ENCODE assay signal across 1 cellular context in the genomic region with DNA sequence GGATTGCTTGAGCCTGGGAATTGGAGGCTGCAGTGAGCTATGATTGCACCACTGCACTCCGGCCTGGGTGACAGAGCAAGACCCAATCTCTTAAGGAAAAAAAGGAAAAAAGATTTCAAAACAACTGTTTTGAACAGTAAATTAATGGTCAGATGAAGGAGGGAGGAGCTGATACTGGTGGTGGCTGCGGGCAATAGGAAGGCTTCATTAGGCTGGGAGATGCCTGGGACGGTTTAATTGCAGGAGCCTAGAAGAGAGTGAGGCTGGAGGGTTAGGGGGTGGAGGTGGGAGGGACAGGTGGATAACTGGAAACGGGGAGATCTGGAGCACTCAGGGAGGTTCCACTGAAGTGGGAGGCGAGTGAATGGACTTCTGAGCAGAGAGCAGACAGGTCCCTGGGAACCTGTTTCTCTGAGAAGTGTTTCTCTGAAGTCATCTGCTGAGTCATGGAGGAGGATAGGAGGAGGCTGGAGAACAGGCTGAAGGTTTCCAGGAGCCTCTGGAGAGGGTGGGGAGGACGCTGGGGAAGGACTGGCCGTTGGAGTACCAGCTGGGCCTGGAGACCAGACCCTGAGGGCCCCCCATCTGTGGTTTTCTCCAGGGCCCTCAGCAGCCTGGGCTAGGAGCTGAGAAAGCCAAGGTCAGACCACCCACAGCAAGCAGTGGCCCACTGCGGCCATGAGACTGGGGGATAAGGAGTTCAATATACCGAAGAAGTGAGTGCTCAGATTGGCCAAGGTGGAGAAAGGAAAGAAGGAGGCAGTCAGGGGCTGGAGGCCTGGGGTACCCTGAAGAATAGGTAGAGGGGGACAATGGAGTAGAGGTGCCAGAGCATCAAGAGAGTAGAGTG.
TF ChIP-seq lines count a peak whose summit lies in the region.

No MANE protein-coding gene starts in this region.

TF ChIP-seq in K562, 482 proteins besides CTCF, POLR2A, EP300 and RAD21 (continued from another document and continues in another):
- TF ChIP-seq, protein P1, sequence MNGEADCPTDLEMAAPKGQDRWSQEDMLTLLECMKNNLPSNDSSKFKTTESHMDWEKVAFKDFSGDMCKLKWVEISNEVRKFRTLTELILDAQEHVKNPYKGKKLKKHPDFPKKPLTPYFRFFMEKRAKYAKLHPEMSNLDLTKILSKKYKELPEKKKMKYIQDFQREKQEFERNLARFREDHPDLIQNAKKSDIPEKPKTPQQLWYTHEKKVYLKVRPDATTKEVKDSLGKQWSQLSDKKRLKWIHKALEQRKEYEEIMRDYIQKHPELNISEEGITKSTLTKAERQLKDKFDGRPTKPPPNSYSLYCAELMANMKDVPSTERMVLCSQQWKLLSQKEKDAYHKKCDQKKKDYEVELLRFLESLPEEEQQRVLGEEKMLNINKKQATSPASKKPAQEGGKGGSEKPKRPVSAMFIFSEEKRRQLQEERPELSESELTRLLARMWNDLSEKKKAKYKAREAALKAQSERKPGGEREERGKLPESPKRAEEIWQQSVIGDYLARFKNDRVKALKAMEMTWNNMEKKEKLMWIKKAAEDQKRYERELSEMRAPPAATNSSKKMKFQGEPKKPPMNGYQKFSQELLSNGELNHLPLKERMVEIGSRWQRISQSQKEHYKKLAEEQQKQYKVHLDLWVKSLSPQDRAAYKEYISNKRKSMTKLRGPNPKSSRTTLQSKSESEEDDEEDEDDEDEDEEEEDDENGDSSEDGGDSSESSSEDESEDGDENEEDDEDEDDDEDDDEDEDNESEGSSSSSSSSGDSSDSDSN (IDR thresholded peaks at IDR 0.05; ENCODE audit: borderline replicate concordance in 1 of 2, low read depth in 2 of 2, low read length in 2 of 2), result no peak; a peak in 1 of 4 replicates
- TF ChIP-seq SRF (CRISPR knock-in tag; IDR thresholded peaks at IDR 0.05) (no peak), DNMT1 (IDR thresholded peaks at IDR 0.05) (0 out of 2 replicates have a peak, but pooled peaks have one; percentile 62), ZKSCAN8 (CRISPR knock-in tag; IDR thresholded peaks at IDR 0.05) (no peak), MTA3 (IDR thresholded peaks at IDR 0.05; ENCODE audit: borderline replicate concordance) (peak; percentile 66; the same call in 1 of the 2 replicates), TBL1XR1 (IDR thresholded peaks at IDR 0.05; ENCODE audit: low read length in 2 of 2) (peak in 1 of 2 experiments; percentile 38; a peak in 1 of 4 replicates), ZNF766 (CRISPR knock-in tag; conservative IDR thresholded peaks at IDR 0.05) (peak; percentile 90), RBM34 (IDR thresholded peaks at IDR 0.05; ENCODE audit: borderline replicate concordance, insufficient read depth, low read length) (no peak), HMG20B (CRISPR knock-in tag; IDR thresholded peaks at IDR 0.05) (no peak), OTX1 (CRISPR knock-in tag; IDR thresholded peaks at IDR 0.05) (peak; percentile 36; the same call in 1 of the 2 replicates), RNF2 (IDR thresholded peaks at IDR 0.05) (no peak; the same call in 1 of the 2 replicates), TCF3 (CRISPR knock-in tag; IDR thresholded peaks at IDR 0.05) (no peak), BCOR (IDR thresholded peaks at IDR 0.05) (0 out of 2 replicates have a peak, but pooled peaks have one; percentile 11), TBP (optimal IDR thresholded peaks at IDR 0.05; ENCODE audit: low read depth, low read length) (peak; percentile 62), PTTG1 (tag; IDR thresholded peaks at IDR 0.05; ENCODE audit: low read depth) (peak; percentile 27; the same call in 1 of the 2 replicates), ZBTB7A (IDR thresholded peaks at IDR 0.05; ENCODE audit: borderline replicate concordance, control insufficient read depth, low read depth, low read length) (peak; percentile 76; the same call in 1 of the 2 replicates), TAF7 (tag; IDR thresholded peaks at IDR 0.05) (peak; percentile 53), NFATC3 (IDR thresholded peaks at IDR 0.05) (peak; percentile 58; the same call in 1 of the 2 replicates), KDM5B (IDR thresholded peaks at IDR 0.05; ENCODE audit: insufficient replicate concordance, low read depth, low read length) (peak; percentile 72), MAFG (tag; conservative IDR thresholded peaks at IDR 0.05) (peak; percentile 99), RBM14 (IDR thresholded peaks at IDR 0.05; ENCODE audit: borderline replicate concordance, insufficient read depth, low read depth, low read length) (no peak), ZNF239 (CRISPR knock-in tag; IDR thresholded peaks at IDR 0.05) (no peak; the same call in none of the 2 replicates), KLF13 (tag; IDR thresholded peaks at IDR 0.05; ENCODE audit: borderline replicate concordance, low read depth) (0 out of 2 replicates have a peak, but pooled peaks have one; percentile 13), NFE2L1 (tag; IDR thresholded peaks at IDR 0.05; ENCODE audit: borderline replicate concordance, low read depth) (peak; percentile 95), NFIC (IDR thresholded peaks at IDR 0.05) (peak; percentile 54), BRD4 (IDR thresholded peaks at IDR 0.05) (peak; percentile 47; the same call in 1 of the 2 replicates)
- TF ChIP-seq, protein P2, sequence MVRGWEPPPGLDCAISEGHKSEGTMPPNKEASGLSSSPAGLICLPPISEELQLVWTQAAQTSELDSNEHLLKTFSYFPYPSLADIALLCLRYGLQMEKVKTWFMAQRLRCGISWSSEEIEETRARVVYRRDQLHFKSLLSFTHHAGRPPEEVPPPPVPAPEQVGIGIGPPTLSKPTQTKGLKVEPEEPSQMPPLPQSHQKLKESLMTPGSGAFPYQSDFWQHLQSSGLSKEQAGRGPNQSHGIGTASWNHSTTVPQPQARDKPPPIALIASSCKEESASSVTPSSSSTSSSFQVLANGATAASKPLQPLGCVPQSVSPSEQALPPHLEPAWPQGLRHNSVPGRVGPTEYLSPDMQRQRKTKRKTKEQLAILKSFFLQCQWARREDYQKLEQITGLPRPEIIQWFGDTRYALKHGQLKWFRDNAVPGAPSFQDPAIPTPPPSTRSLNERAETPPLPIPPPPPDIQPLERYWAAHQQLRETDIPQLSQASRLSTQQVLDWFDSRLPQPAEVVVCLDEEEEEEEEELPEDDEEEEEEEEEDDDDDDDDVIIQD (CRISPR knock-in tag; IDR thresholded peaks at IDR 0.05), result 0 out of 2 replicates have a peak, but pooled peaks have one; percentile 77
- TF ChIP-seq, protein P3, sequence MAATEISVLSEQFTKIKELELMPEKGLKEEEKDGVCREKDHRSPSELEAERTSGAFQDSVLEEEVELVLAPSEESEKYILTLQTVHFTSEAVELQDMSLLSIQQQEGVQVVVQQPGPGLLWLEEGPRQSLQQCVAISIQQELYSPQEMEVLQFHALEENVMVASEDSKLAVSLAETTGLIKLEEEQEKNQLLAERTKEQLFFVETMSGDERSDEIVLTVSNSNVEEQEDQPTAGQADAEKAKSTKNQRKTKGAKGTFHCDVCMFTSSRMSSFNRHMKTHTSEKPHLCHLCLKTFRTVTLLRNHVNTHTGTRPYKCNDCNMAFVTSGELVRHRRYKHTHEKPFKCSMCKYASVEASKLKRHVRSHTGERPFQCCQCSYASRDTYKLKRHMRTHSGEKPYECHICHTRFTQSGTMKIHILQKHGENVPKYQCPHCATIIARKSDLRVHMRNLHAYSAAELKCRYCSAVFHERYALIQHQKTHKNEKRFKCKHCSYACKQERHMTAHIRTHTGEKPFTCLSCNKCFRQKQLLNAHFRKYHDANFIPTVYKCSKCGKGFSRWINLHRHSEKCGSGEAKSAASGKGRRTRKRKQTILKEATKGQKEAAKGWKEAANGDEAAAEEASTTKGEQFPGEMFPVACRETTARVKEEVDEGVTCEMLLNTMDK (IDR thresholded peaks at IDR 0.05; ENCODE audit: borderline replicate concordance, insufficient read depth, low read depth, low read length, poor library complexity, severe bottlenecking), result no peak
- TF ChIP-seq, protein P4, sequence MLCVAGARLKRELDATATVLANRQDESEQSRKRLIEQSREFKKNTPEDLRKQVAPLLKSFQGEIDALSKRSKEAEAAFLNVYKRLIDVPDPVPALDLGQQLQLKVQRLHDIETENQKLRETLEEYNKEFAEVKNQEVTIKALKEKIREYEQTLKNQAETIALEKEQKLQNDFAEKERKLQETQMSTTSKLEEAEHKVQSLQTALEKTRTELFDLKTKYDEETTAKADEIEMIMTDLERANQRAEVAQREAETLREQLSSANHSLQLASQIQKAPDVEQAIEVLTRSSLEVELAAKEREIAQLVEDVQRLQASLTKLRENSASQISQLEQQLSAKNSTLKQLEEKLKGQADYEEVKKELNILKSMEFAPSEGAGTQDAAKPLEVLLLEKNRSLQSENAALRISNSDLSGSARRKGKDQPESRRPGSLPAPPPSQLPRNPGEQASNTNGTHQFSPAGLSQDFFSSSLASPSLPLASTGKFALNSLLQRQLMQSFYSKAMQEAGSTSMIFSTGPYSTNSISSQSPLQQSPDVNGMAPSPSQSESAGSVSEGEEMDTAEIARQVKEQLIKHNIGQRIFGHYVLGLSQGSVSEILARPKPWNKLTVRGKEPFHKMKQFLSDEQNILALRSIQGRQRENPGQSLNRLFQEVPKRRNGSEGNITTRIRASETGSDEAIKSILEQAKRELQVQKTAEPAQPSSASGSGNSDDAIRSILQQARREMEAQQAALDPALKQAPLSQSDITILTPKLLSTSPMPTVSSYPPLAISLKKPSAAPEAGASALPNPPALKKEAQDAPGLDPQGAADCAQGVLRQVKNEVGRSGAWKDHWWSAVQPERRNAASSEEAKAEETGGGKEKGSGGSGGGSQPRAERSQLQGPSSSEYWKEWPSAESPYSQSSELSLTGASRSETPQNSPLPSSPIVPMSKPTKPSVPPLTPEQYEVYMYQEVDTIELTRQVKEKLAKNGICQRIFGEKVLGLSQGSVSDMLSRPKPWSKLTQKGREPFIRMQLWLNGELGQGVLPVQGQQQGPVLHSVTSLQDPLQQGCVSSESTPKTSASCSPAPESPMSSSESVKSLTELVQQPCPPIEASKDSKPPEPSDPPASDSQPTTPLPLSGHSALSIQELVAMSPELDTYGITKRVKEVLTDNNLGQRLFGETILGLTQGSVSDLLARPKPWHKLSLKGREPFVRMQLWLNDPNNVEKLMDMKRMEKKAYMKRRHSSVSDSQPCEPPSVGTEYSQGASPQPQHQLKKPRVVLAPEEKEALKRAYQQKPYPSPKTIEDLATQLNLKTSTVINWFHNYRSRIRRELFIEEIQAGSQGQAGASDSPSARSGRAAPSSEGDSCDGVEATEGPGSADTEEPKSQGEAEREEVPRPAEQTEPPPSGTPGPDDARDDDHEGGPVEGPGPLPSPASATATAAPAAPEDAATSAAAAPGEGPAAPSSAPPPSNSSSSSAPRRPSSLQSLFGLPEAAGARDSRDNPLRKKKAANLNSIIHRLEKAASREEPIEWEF (CRISPR knock-in tag; IDR thresholded peaks at IDR 0.05), result 0 out of 2 replicates have a peak, but pooled peaks have one; percentile 63
- TF ChIP-seq, protein P5, sequence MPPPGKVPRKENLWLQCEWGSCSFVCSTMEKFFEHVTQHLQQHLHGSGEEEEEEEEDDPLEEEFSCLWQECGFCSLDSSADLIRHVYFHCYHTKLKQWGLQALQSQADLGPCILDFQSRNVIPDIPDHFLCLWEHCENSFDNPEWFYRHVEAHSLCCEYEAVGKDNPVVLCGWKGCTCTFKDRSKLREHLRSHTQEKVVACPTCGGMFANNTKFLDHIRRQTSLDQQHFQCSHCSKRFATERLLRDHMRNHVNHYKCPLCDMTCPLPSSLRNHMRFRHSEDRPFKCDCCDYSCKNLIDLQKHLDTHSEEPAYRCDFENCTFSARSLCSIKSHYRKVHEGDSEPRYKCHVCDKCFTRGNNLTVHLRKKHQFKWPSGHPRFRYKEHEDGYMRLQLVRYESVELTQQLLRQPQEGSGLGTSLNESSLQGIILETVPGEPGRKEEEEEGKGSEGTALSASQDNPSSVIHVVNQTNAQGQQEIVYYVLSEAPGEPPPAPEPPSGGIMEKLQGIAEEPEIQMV (tag; conservative IDR thresholded peaks at IDR 0.05; ENCODE audit: low read depth), result peak; percentile 66; the same call in 1 of the 2 replicates
- TF ChIP-seq, protein P6, sequence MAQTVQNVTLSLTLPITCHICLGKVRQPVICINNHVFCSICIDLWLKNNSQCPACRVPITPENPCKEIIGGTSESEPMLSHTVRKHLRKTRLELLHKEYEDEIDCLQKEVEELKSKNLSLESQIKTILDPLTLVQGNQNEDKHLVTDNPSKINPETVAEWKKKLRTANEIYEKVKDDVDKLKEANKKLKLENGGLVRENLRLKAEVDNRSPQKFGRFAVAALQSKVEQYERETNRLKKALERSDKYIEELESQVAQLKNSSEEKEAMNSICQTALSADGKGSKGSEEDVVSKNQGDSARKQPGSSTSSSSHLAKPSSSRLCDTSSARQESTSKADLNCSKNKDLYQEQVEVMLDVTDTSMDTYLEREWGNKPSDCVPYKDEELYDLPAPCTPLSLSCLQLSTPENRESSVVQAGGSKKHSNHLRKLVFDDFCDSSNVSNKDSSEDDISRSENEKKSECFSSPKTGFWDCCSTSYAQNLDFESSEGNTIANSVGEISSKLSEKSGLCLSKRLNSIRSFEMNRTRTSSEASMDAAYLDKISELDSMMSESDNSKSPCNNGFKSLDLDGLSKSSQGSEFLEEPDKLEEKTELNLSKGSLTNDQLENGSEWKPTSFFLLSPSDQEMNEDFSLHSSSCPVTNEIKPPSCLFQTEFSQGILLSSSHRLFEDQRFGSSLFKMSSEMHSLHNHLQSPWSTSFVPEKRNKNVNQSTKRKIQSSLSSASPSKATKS (CRISPR knock-in tag; IDR thresholded peaks at IDR 0.05), result no peak
- TF ChIP-seq, protein P7, sequence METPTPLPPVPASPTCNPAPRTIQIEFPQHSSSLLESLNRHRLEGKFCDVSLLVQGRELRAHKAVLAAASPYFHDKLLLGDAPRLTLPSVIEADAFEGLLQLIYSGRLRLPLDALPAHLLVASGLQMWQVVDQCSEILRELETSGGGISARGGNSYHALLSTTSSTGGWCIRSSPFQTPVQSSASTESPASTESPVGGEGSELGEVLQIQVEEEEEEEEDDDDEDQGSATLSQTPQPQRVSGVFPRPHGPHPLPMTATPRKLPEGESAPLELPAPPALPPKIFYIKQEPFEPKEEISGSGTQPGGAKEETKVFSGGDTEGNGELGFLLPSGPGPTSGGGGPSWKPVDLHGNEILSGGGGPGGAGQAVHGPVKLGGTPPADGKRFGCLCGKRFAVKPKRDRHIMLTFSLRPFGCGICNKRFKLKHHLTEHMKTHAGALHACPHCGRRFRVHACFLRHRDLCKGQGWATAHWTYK (CRISPR knock-in tag; IDR thresholded peaks at IDR 0.05), result peak; percentile 69
- TF ChIP-seq, protein P8, sequence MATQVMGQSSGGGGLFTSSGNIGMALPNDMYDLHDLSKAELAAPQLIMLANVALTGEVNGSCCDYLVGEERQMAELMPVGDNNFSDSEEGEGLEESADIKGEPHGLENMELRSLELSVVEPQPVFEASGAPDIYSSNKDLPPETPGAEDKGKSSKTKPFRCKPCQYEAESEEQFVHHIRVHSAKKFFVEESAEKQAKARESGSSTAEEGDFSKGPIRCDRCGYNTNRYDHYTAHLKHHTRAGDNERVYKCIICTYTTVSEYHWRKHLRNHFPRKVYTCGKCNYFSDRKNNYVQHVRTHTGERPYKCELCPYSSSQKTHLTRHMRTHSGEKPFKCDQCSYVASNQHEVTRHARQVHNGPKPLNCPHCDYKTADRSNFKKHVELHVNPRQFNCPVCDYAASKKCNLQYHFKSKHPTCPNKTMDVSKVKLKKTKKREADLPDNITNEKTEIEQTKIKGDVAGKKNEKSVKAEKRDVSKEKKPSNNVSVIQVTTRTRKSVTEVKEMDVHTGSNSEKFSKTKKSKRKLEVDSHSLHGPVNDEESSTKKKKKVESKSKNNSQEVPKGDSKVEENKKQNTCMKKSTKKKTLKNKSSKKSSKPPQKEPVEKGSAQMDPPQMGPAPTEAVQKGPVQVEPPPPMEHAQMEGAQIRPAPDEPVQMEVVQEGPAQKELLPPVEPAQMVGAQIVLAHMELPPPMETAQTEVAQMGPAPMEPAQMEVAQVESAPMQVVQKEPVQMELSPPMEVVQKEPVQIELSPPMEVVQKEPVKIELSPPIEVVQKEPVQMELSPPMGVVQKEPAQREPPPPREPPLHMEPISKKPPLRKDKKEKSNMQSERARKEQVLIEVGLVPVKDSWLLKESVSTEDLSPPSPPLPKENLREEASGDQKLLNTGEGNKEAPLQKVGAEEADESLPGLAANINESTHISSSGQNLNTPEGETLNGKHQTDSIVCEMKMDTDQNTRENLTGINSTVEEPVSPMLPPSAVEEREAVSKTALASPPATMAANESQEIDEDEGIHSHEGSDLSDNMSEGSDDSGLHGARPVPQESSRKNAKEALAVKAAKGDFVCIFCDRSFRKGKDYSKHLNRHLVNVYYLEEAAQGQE (CRISPR knock-in tag; IDR thresholded peaks at IDR 0.05; ENCODE audit: low read depth), result no peak
